In the genomic region with DNA sequence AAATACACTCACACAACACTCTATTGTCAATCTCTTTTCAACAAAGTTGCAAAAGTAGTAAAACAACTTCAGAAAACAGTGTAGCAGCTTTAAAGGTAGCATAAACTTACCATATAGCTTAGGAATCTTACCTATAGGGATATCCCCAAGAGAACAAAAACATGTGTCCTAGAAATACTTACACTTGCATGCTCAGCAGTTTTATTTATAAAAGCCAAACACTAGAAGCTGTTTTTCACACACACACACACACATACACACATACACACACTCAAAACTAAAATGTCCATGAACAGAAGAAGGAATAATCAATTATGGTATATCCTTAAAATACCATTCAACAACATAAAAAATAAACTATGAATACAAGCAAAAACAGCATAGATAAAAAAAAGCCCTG, we compare ENCODE assay signal across 27 cellular contexts.
"Had no signal": no experiment of that assay in that cellular context is flagged by ENCODE, and none has a peak within 500 bp of the region (broad histone marks: within the 10 kb centered on the region; RNA-seq: fewer than 3 reads in every experiment).

No MANE protein-coding gene starts in this region.

- H3K27ac ChIP-seq: colonic mucosa, esophagus muscularis mucosa, foreskin keratinocyte, gastroesophageal sphincter, heart left ventricle, hepatocyte, neutrophil, pancreas, right lobe of liver, thoracic aorta, tibial nerve, upper lobe of left lung had no signal

- FAIRE-seq: endothelial cell of umbilical vein, pancreas, small intestine, urothelium cell line had no signal

- H3K27me3 ChIP-seq: colonic mucosa, esophagus muscularis mucosa, foreskin keratinocyte, gastroesophageal sphincter, heart left ventricle, hepatocyte, neutrophil, pancreas, right lobe of liver, tibial nerve, upper lobe of left lung had no signal

- H3K4me2 ChIP-seq: hepatocyte had no signal

- H3K9me3 ChIP-seq: colonic mucosa, pancreas had no signal

- DNase-seq: colonic mucosa; effector CD8-positive, alpha-beta T cell; endodermal cell; foreskin keratinocyte; heart left ventricle; kidney; mesenchymal stem cell; mucosa of descending colon; naive B cell; pancreas; retina; right lobe of liver; small intestine; stimulated activated CD4-positive, alpha-beta T cell treated with anti-CD3 and anti-CD28 coated beads, Interleukin-15, amount 100 ng/mL, for 24 hours; stimulated activated CD4-positive, alpha-beta T cell treated with anti-CD3 and anti-CD28 coated beads, Interleukin-2, amount 100 ng/mL, for 48 hours; stimulated activated naive B cell treated with anti-CD40 and anti-IgM and Interleukin-4, amounts not matched to agents 10 μg/mL and 1 μg/mL and 100 μg/mL, for 72 hours; upper lobe of left lung had no signal

- H3K4me3 ChIP-seq: colonic mucosa, esophagus muscularis mucosa, gastroesophageal sphincter, heart left ventricle, hepatocyte, mucosa of descending colon, pancreas, right lobe of liver, thoracic aorta, tibial nerve, upper lobe of left lung had no signal

- H3K4me1 ChIP-seq: colonic mucosa, esophagus muscularis mucosa, foreskin keratinocyte, gastroesophageal sphincter, heart left ventricle, pancreas, right lobe of liver, tibial nerve, upper lobe of left lung had no signal

- ATAC-seq: foreskin keratinocyte; gastroesophageal sphincter; heart left ventricle; left lobe of liver; mucosa of descending colon; natural killer cell treated with Interleukin-12 subunit alpha and Interleukin-12 subunit beta and Interleukin-15 and Interleukin-18, amount 100 ng/mL, for 72 hours; pancreas; right lobe of liver; stimulated activated naive B cell treated with anti-CD40 and anti-IgM and Interleukin-4, amounts not matched to agents 10 μg/mL and 1 μg/mL and 100 μg/mL, for 72 hours had no signal

- H2AFZ ChIP-seq: hepatocyte had no signal

- H3K79me2 ChIP-seq: hepatocyte had no signal
